ENCODE assay signal across 8 cellular contexts in the genomic region with DNA sequence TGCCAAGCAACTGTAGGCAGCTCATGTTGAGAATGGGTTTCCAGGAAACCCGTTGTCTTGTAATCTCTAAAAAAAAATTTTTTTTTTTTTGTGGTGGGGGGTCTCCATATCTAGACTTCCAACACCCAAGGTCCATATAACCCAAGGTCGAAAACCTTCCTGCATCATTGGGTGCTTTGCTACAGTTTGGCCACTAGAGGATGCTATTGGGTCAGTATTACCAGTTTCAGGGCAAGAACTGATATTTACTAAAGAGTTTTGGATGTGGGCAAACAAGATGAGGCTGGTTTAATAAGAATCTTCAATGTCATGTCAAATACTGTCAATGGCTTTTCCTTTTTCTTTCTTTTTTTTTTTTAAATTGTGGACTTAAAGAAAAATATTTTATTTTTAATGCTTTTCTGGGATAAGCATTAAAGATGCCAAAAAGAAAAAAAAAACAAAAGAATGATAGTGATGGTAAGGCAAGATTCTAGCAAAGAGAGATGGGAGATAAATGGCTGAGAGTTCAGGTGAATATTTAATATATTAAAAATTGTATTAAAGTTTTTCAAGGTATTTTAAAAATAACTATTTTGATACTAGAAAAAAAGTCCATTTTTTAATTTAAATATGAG.
DNase-seq lines count a peak whose midpoint lies in the region; ATAC-seq and TF ChIP-seq lines count a peak whose summit lies in the region.

No MANE protein-coding gene starts in this region.

- H3K36me3 Mint-ChIP-seq in brain = no peaks in the 10 kb centered on the region
- H3K36me3 Mint-ChIP-seq in T-cell = no peaks in the 10 kb centered on the region

- POLR2A ChIA-PET in T-cell (lab: Charles Lee) = no interaction called here

- no peak overlapping the region for H3K4me3 ChIP-seq in GM12875 (ENCODE audit: low read depth, low read length)

- DNase-seq in AG20443 (ENCODE audit: low spot score) (peak; percentile 72), NCI-H2196 (lab: John Stamatoyannopoulos, UW; ENCODE audit: unreplicated experiment) (peak; percentile 32), iPS-NIHi7 (ENCODE audit: extremely low spot score) (peak; percentile 73), stromal cell of bone marrow (ENCODE audit: low read depth) (peak; percentile 24), T-cell (no peak), NCI-H2107 (lab: John Stamatoyannopoulos, UW) (no peak)

- H3K27ac Mint-ChIP-seq in brain (no peak overlapping the region), T-cell (no peak overlapping the region)

- CTCF ChIA-PET in T-cell (lab: Charles Lee) = no interaction called here

- H3K9me3 Mint-ChIP-seq in brain (peaks cover 0 to 2% (median 0%) of the 10 kb centered on the region in 5 experiments), T-cell (no peaks in the 10 kb centered on the region)

- H3K4me1 Mint-ChIP-seq in brain = peaks cover 21% of the 10 kb centered on the region
- no peaks in the 10 kb centered on the region for H3K4me1 Mint-ChIP-seq in T-cell

- H3K4me3 Mint-ChIP-seq in brain (no peak overlapping the region), T-cell (no peak overlapping the region)

- ATAC-seq in T-cell (replicated peaks in 1 of 4) = no peak

- peak; percentile 98 for TF ChIP-seq CTCF in GM12875 (IDR thresholded peaks at IDR 0.05; ENCODE audit: borderline replicate concordance, insufficient read depth, low read depth, low read length)
- peak; percentile 86 to 96 for TF ChIP-seq CTCF in brain (conservative IDR thresholded peaks at IDR 0.05)

- H3K27me3 Mint-ChIP-seq in brain (peaks cover 4% of the 10 kb centered on the region), T-cell (peaks cover 4 to 5% of the 10 kb centered on the region in 2 donors)

Comparison
In these comparisons a context has a peak if more than half of its experiments do, and no peak if none do; other contexts are left out.
1. DNase-seq: peak in AG20443 (single experiment), NCI-H2196 (single experiment), iPS-NIHi7 (single experiment) and stromal cell of bone marrow (single experiment); none in T-cell (0 of 34) and NCI-H2107 (single experiment).